ENCODE assay signal across 31 cellular contexts in genomic region chr19:38773469-38774177, GRCh38. TPM values are rescaled to one million over a fixed set of nuclear protein-coding genes. Genes with fewer than 3 reads are reported as not detected.
DNase-seq lines count a peak whose midpoint lies in the region; ATAC-seq and TF ChIP-seq lines count a peak whose summit lies in the region.
"Had no signal": no experiment of that assay in that cellular context is flagged by ENCODE, and none has a peak within 500 bp of the region (broad histone marks: within the 10 kb centered on the region; RNA-seq: fewer than 3 reads in every experiment).

LGALS7 (minus strand) TSS chr19:38773517; CDS start chr19:38773492, 25 bp downstream.

- no peaks in the 10 kb centered on the region for H3K27me3 ChIP-seq in thymus (ENCODE audit: control insufficient read depth, insufficient read depth)
- H3K27me3 ChIP-seq: hepatocyte had no signal

- DNase-seq in RWPE1 (ENCODE audit: low spot score) (no peak), iPS-NIHi11 (ENCODE audit: low spot score) (peak; percentile 3), NCI-H1930 (lab: John Stamatoyannopoulos, UW) (no peak)
- DNase-seq: activated CD4-positive, alpha-beta T cell treated with anti-CD3 and anti-CD28 coated beads, Interleukin-2, amount 50 U/mL, for 48 hours; activated naive CD4-positive, alpha-beta T cell treated with Interleukin-2 at 50 U/mL for 16 hours; activated T-cell treated with anti-CD3 and anti-CD28 coated beads, Interleukin-2, amount 50 U/mL, for 72 hours; Caco-2; dermis blood vessel endothelial cell; endodermal cell; gastrocnemius medialis; mucosa of descending colon; natural killer cell; NCI-H1048; NCI-H187; NCI-H526; NK-92 treated with Interleukin-12 subunit alpha and Interleukin-12 subunit beta, amount 100 ng/mL, for 24 hours; retina; small intestine; stimulated activated naive CD8-positive, alpha-beta T cell treated with anti-CD3 and anti-CD28 coated beads, Interleukin-15, Interleukin-2, amounts not matched to agents 100 U/mL and 50 U/mL, for 24 hours; T-helper 2 cell had no signal

- H3K27ac ChIP-seq in HEK293 (ENCODE audit: extremely low read depth, low read depth, low read length) (no peak within 1 kb of the TSS), RWPE1 (peak within 1 kb of the TSS; percentile 84), thymus (ENCODE audit: low read depth) (no peak within 1 kb of the TSS)
- H3K27ac ChIP-seq: C4-2B, gastrocnemius medialis, hepatocyte, thoracic aorta had no signal

- 91% methylated on average over 10 of the region's 14 CpGs for WGBS in thymus

- ATAC-seq in GM19467 (IDR thresholded peaks at IDR 0.05; ENCODE audit: unreplicated experiment): no peak
- ATAC-seq in GM21723 (IDR thresholded peaks at IDR 0.05; ENCODE audit: unreplicated experiment): no peak
- ATAC-seq: activated CD4-positive, CD25-positive, alpha-beta regulatory T cell treated with anti-CD3 and anti-CD28 coated beads, Interleukin-2, amount 50 U/mL, for 24 hours; activated T-cell treated with anti-CD3 and anti-CD28 coated beads, Interleukin-2, amount 50 U/mL, for 72 hours; gastrocnemius medialis; mucosa of descending colon; natural killer cell; Right ventricle myocardium inferior; stimulated activated naive CD8-positive, alpha-beta T cell treated with anti-CD3 and anti-CD28 coated beads, Interleukin-15, Interleukin-2, amounts not matched to agents 100 U/mL and 50 U/mL, for 24 hours had no signal

- H3K9me3 ChIP-seq in HEK293 (ENCODE audit: control insufficient read depth, insufficient read depth, low read depth, low read length) (no peaks in the 10 kb centered on the region), thymus (ENCODE audit: control insufficient read depth) (no peaks in the 10 kb centered on the region)
- H3K9me3 ChIP-seq: Caco-2, gastrocnemius medialis, mucosa of descending colon, thoracic aorta had no signal

- POLR2A ChIA-PET in HEK293 (lab: Yijun Ruan, JAX): no interaction called here
- POLR2A ChIA-PET in RWPE1 (lab: Yijun Ruan, JAX; ENCODE audit: low non-redundant PET): no interaction called here

- H3K36me3 ChIP-seq in HEK293 (ENCODE audit: control insufficient read depth in 2 of 2, insufficient read depth in 1 of 2, low read length in 2 of 2) (no peaks in the 10 kb centered on the region), thymus (ENCODE audit: control insufficient read depth, insufficient read depth) (no peaks in the 10 kb centered on the region)
- H3K36me3 ChIP-seq: gastrocnemius medialis, thoracic aorta had no signal

- H3K4me3 ChIP-seq in HEK293 (ENCODE audit: low read depth, low read length) (no peak within 1 kb of the TSS), thymus (ENCODE audit: low read length) (no peak within 1 kb of the TSS)
- H3K4me3 ChIP-seq: gastrocnemius medialis, hepatocyte, lung, mucosa of descending colon, thoracic aorta had no signal

- H3K4me1 ChIP-seq in HEK293 (ENCODE audit: control insufficient read depth, insufficient read depth, low read length) (no peaks in the 10 kb centered on the region), thymus (ENCODE audit: control insufficient read depth, insufficient read depth, low read length) (peaks cover 5% of the 10 kb centered on the region)
- H3K4me1 ChIP-seq: Caco-2, gastrocnemius medialis had no signal

- TF ChIP-seq CTCF in HEK293 (tag by site-specific recombination; IDR thresholded peaks at IDR 0.05) (no peak), RWPE1 (conservative IDR thresholded peaks at IDR 0.05; ENCODE audit: low read depth) (no peak)

- CTCF ChIA-PET in HEK293 (lab: Yijun Ruan, JAX): no interaction called here
- CTCF ChIA-PET in RWPE1 (lab: Yijun Ruan, JAX): no interaction called here

TF ChIP-seq in HEK293, 187 proteins besides CTCF, POLR2A, EP300 and RAD21:
- TF ChIP-seq ZFHX2 (tag by site-specific recombination; conservative IDR thresholded peaks at IDR 0.05): peak; percentile 47
- TF ChIP-seq GLIS1 (tag by site-specific recombination; IDR thresholded peaks at IDR 0.05): peak; percentile 75
- peak; percentile 68 for TF ChIP-seq ZNF335 (tag by site-specific recombination; conservative IDR thresholded peaks at IDR 0.05)
- no peak for TF ChIP-seq RBAK (tag by site-specific recombination; IDR thresholded peaks at IDR 0.05)
- 0 out of 2 replicates have a peak, but pooled peaks have one; percentile 19 for TF ChIP-seq SP7 (tag by site-specific recombination; IDR thresholded peaks at IDR 0.05)
- 0 out of 2 replicates have a peak, but pooled peaks have one; percentile 7 for TF ChIP-seq OSR2 (tag by site-specific recombination; IDR thresholded peaks at IDR 0.05)
- TF ChIP-seq PATZ1 (tag by site-specific recombination; IDR thresholded peaks at IDR 0.05): no peak
- TF ChIP-seq, protein P1, sequence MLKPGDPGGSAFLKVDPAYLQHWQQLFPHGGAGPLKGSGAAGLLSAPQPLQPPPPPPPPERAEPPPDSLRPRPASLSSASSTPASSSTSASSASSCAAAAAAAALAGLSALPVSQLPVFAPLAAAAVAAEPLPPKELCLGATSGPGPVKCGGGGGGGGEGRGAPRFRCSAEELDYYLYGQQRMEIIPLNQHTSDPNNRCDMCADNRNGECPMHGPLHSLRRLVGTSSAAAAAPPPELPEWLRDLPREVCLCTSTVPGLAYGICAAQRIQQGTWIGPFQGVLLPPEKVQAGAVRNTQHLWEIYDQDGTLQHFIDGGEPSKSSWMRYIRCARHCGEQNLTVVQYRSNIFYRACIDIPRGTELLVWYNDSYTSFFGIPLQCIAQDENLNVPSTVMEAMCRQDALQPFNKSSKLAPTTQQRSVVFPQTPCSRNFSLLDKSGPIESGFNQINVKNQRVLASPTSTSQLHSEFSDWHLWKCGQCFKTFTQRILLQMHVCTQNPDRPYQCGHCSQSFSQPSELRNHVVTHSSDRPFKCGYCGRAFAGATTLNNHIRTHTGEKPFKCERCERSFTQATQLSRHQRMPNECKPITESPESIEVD (tag by site-specific recombination; IDR thresholded peaks at IDR 0.05): no peak
- TF ChIP-seq GLIS2 (tag by site-specific recombination; IDR thresholded peaks at IDR 0.05): 0 out of 2 replicates have a peak, but pooled peaks have one; percentile 37
- TF ChIP-seq ZIC2 (tag by site-specific recombination; IDR thresholded peaks at IDR 0.05): peak; percentile 58
- TF ChIP-seq KLF1 (tag by site-specific recombination; IDR thresholded peaks at IDR 0.05): peak; percentile 90

RNA-seq across cellular contexts. Expression of gene LGALS7, which starts in this region (rescaled TPM):
- polyA plus RNA-seq in thymus: 129 TPM
- polyA plus RNA-seq: IgD-negative memory B cell had no signal
